8 cellular contexts compared by ENCODE assay signal in the genomic region with DNA sequence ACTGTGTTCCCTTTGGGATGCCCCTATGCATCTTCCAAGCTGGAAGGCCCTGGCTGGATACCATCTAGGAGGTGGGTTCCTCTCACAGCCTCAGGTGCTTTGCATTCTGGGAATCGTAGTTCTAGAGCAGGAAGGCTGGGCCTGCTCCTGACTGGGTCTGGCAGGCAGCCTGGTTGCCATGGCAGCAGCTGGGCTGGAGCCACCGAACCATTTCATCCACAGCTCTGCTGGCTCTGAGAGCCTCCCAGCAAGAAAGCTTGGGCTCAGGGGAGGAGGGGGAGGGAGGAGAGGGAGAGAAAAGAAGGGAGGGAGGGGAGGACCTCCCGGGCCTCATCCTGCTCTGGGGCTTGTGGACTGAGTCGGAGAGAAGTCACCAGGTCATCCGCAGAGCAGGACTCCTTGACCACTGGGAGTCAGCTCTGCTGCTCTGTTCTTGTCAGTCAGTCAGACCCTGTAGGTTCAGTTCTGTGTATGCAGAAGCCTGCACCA.
DNase-seq lines count a peak whose midpoint lies in the region; ATAC-seq and TF ChIP-seq lines count a peak whose summit lies in the region.

No MANE protein-coding gene starts in this region.

- H3K9me3 ChIP-seq in trophoblast cell (ENCODE audit: insufficient read depth, low read depth, low read length), result no peaks in the 10 kb centered on the region

- no peaks in the 10 kb centered on the region for H3K36me3 ChIP-seq in trophoblast cell (ENCODE audit: control insufficient read depth in 1 of 2, insufficient read depth in 2 of 2, low read length in 2 of 2)

- no peak overlapping the region for H3K4ac ChIP-seq in trophoblast cell (ENCODE audit: low read depth, low read length)

- no peak overlapping the region for H3K4me3 ChIP-seq in trophoblast cell (ENCODE audit: low read depth, low read length)

- no peak overlapping the region for H3K27ac ChIP-seq in trophoblast cell (ENCODE audit: low read depth, low read length)

- H2AFZ ChIP-seq in trophoblast cell (ENCODE audit: insufficient read depth, low read length, poor library complexity), result no peak overlapping the region

- in situ Hi-C loops in ACHN (cut with HindIII; ENCODE audit: low pct_ligation_motif_present, low pct_unique_long_range_greater_than_20kb, low sequenced_read_pairs), result no loop called here

- no peak overlapping the region for H2BK5ac ChIP-seq in trophoblast cell (ENCODE audit: low read depth, low read length, poor library complexity)

- no peak overlapping the region for H2BK12ac ChIP-seq in trophoblast cell (ENCODE audit: low read length)

- no peaks in the 10 kb centered on the region for H3K4me1 Mint-ChIP-seq in endothelial cell (ENCODE audit: unreplicated experiment)
- no peaks in the 10 kb centered on the region for H3K4me1 Mint-ChIP-seq in activated T-helper 17 cell treated with anti-CD3 and anti-CD28 coated beads, Interleukin-2, amount 50 U/mL, for 72 hours

- no peak overlapping the region for H3K18ac ChIP-seq in trophoblast cell (ENCODE audit: low read length)

- no peak overlapping the region for H3K14ac ChIP-seq in trophoblast cell (ENCODE audit: low read length)

- no peak overlapping the region for H3K9ac ChIP-seq in trophoblast cell (ENCODE audit: low read length)

- H3K4me2 ChIP-seq in trophoblast cell (ENCODE audit: low read length), result no peak overlapping the region

- H3K27ac Mint-ChIP-seq in endothelial cell (ENCODE audit: unreplicated experiment), result no peak overlapping the region
- H3K27ac Mint-ChIP-seq in activated T-helper 17 cell treated with anti-CD3 and anti-CD28 coated beads, Interleukin-2, amount 50 U/mL, for 72 hours, result no peak overlapping the region

- no peak for TF ChIP-seq CTCF in endothelial cell (IDR thresholded peaks at IDR 0.05; ENCODE audit: unreplicated experiment)

- no peaks in the 10 kb centered on the region for H3K79me1 ChIP-seq in trophoblast cell (ENCODE audit: low read length)

- no peak overlapping the region for H3K23ac ChIP-seq in trophoblast cell (ENCODE audit: low read length)

- H2BK120ac ChIP-seq in trophoblast cell (ENCODE audit: insufficient read depth, low read length, poor library complexity), result no peak overlapping the region

- H3K4me1 ChIP-seq in trophoblast cell (ENCODE audit: control insufficient read depth in 1 of 2, insufficient read depth in 2 of 2, low read length in 2 of 2), result no peaks in the 10 kb centered on the region

- H3K79me2 ChIP-seq in trophoblast cell (ENCODE audit: control insufficient read depth, insufficient read depth, low read length, poor library complexity), result no peaks in the 10 kb centered on the region

- H4K12ac ChIP-seq in trophoblast cell (ENCODE audit: low read depth, low read length), result no peak overlapping the region

- DNase-seq in ACHN (peak; percentile 82), NCI-H82 treated with DMSO at 0.1 percent for 48 hours (lab: John Stamatoyannopoulos, UW; ENCODE audit: unreplicated experiment) (peak; percentile 24), endothelial cell (ENCODE audit: low spot score) (peak; percentile 35), myocyte (ENCODE audit: low read depth) (peak; percentile 9), trophoblast cell (no peak)
- no peak for DNase-seq in activated T-cell treated with anti-CD3 and anti-CD28 coated beads, Interleukin-2, amount 50 U/mL, for 48 hours

- H3K4me3 Mint-ChIP-seq in endothelial cell (ENCODE audit: unreplicated experiment), result no peak overlapping the region
- no peak overlapping the region for H3K4me3 Mint-ChIP-seq in activated T-helper 17 cell treated with anti-CD3 and anti-CD28 coated beads, Interleukin-2, amount 50 U/mL, for 72 hours

- H3K27me3 ChIP-seq in trophoblast cell (ENCODE audit: insufficient read depth, low read length), result peaks cover under 1% of the 10 kb centered on the region

- no CpG with 5 or more reads among the region's 5 CpGs for WGBS in trophoblast cell (ENCODE audit: extremely low coverage, insufficient coverage, insufficient read length)

- H4K8ac ChIP-seq in trophoblast cell (ENCODE audit: low read depth, low read length), result no peak overlapping the region

- H4K91ac ChIP-seq in trophoblast cell (ENCODE audit: low read depth, low read length), result no peak overlapping the region

- no peaks in the 10 kb centered on the region for H3K9me3 Mint-ChIP-seq in endothelial cell (ENCODE audit: unreplicated experiment)
- no peaks in the 10 kb centered on the region for H3K9me3 Mint-ChIP-seq in activated T-helper 17 cell treated with anti-CD3 and anti-CD28 coated beads, Interleukin-2, amount 50 U/mL, for 72 hours

- peak; percentile 85 for ATAC-seq in HG03342 (IDR thresholded peaks at IDR 0.05; ENCODE audit: unreplicated experiment)
- ATAC-seq in activated T-helper 17 cell treated with anti-CD3 and anti-CD28 coated beads, Interleukin-2, amount 50 U/mL, for 72 hours (replicated peaks), result no peak

- peaks cover 14% of the 10 kb centered on the region for H3K27me3 Mint-ChIP-seq in endothelial cell (ENCODE audit: unreplicated experiment)
- H3K27me3 Mint-ChIP-seq in activated T-helper 17 cell treated with anti-CD3 and anti-CD28 coated beads, Interleukin-2, amount 50 U/mL, for 72 hours, result peaks cover 56% of the 10 kb centered on the region

- H2AK5ac ChIP-seq in trophoblast cell (ENCODE audit: low read length), result no peak overlapping the region

- no peaks in the 10 kb centered on the region for H3K36me3 Mint-ChIP-seq in endothelial cell (ENCODE audit: low read depth, unreplicated experiment)
- no peaks in the 10 kb centered on the region for H3K36me3 Mint-ChIP-seq in activated T-helper 17 cell treated with anti-CD3 and anti-CD28 coated beads, Interleukin-2, amount 50 U/mL, for 72 hours (ENCODE audit: low read depth)

Comparison
In these comparisons a context has a peak if more than half of its experiments do, and no peak if none do; other contexts are left out.
1. DNase-seq: peak in ACHN (single experiment), NCI-H82 treated with DMSO at 0.1 percent for 48 hours (single experiment), endothelial cell (single experiment) and myocyte (single experiment); none in activated T-cell treated with anti-CD3 and anti-CD28 coated beads, Interleukin-2, amount 50 U/mL, for 48 hours (0 of 2) and trophoblast cell (0 of 2).